In the genomic region with DNA sequence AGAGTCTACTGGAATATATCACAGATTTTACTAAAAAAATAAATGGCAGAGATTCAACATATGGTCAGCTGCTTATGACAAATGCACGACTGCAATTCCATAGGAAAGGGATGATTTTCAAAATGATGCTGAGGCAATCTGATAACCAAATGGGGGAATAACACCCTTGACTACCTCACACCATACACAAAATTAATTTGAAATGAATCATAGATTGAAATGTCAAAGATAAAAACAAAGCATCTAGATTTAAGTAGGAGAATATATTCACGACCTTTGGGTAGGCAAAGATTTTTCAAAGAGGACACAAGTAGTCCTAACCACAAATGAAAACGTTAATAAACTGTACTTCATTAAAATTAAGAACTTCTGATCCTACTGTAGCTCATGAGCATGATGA, we compare ENCODE assay signal across 21 cellular contexts. TPM values are rescaled to one million over a fixed set of nuclear protein-coding genes. Genes with fewer than 3 reads are reported as not detected.
DNase-seq lines count a peak whose midpoint lies in the region; ATAC-seq and TF ChIP-seq lines count a peak whose summit lies in the region.
"Had no signal": no experiment of that assay in that cellular context is flagged by ENCODE, and none has a peak within 500 bp of the region (broad histone marks: within the 10 kb centered on the region; RNA-seq: fewer than 3 reads in every experiment).

No MANE protein-coding gene starts in this region.

- H3K36me3 Mint-ChIP-seq in activated T-cell treated with anti-CD3 and anti-CD28 coated beads, Interleukin-2, amount 50 U/mL, for 72 hours (ENCODE audit: insufficient read depth in 2 of 2), result peaks cover 0 to 6% of the 10 kb centered on the region in 2 donors
- H3K36me3 Mint-ChIP-seq in CD8-positive, alpha-beta T cell, result peaks cover 47% of the 10 kb centered on the region
- H3K36me3 Mint-ChIP-seq in naive thymus-derived CD4-positive, alpha-beta T cell, result peaks cover 8 to 52% (median 29%) of the 10 kb centered on the region in 5 donors

- H3K9me3 ChIP-seq in CD8-positive, alpha-beta T cell (ENCODE audit: low read length), result no peaks in the 10 kb centered on the region
- H3K9me3 ChIP-seq in naive thymus-derived CD4-positive, alpha-beta T cell (ENCODE audit: control insufficient read depth in 2 of 3, low read length in 3 of 3), result no peaks in the 10 kb centered on the region
- H3K9me3 ChIP-seq: HAP-1 had no signal

- no peak for DNase-seq in activated T-cell treated with anti-CD3 and anti-CD28 coated beads, Interleukin-2, amount 50 U/mL, for 72 hours
- no peak for DNase-seq in activated T-cell treated with anti-CD3 and anti-CD28 coated beads, Interleukin-2, amount 50 U/mL, for 1 hour
- DNase-seq in CD8-positive, alpha-beta T cell, result no peak
- no peak for DNase-seq in naive thymus-derived CD4-positive, alpha-beta T cell
- no peak for DNase-seq in GM19240 (ENCODE audit: insufficient read length, low spot score)
- DNase-seq in GM03348 (ENCODE audit: low spot score), result no peak
- DNase-seq: C1 segment of cervical spinal cord, GOT3, HFFc6, NCI-H1048, NCI-H1417, NCI-H1694, NCI-H2029 treated with DMSO at 0.1 percent for 48 hours, NCI-H69, SHP77 had no signal

- H3K4me3 Mint-ChIP-seq in activated T-cell treated with anti-CD3 and anti-CD28 coated beads, Interleukin-2, amount 50 U/mL, for 72 hours, result peak overlapping the region in 1 of 2 donors; percentile 60
- H3K4me3 Mint-ChIP-seq in CD8-positive, alpha-beta T cell, result no peak overlapping the region
- H3K4me3 Mint-ChIP-seq in naive thymus-derived CD4-positive, alpha-beta T cell, result peak overlapping the region in 2 of 10 donors; percentile 24 to 36
- H3K4me3 Mint-ChIP-seq: HFFc6, IgD-negative memory B cell had no signal

- intact Hi-C loops in CD8-positive, alpha-beta T cell (cut with DNase I, micrococcal nuclease), result no loop called here
- intact Hi-C loops in naive thymus-derived CD4-positive, alpha-beta T cell (cut with micrococcal nuclease), result no loop called here

- CTCF ChIA-PET in CD8-positive, alpha-beta T cell (lab: Charles Lee), result no interaction called here
- CTCF ChIA-PET in naive thymus-derived CD4-positive, alpha-beta T cell (lab: Charles Lee), result no interaction called here

- H3K27ac ChIP-seq in CD8-positive, alpha-beta T cell (ENCODE audit: low read depth, low read length), result no peak overlapping the region
- H3K27ac ChIP-seq in naive thymus-derived CD4-positive, alpha-beta T cell (ENCODE audit: low read depth, low read length), result no peak overlapping the region
- H3K27ac ChIP-seq: KMS-11, RWPE1 had no signal

- H3K27ac Mint-ChIP-seq in activated T-cell treated with anti-CD3 and anti-CD28 coated beads, Interleukin-2, amount 50 U/mL, for 72 hours, result peak overlapping the region; percentile 42
- H3K27ac Mint-ChIP-seq in CD8-positive, alpha-beta T cell, result peak overlapping the region; percentile 60
- peak overlapping the region in 6 of 9 donors; percentile 25 to 56 (median 36) for H3K27ac Mint-ChIP-seq in naive thymus-derived CD4-positive, alpha-beta T cell
- H3K27ac Mint-ChIP-seq: HFFc6, IgD-negative memory B cell had no signal

- no peaks in the 10 kb centered on the region for H3K27me3 Mint-ChIP-seq in activated T-cell treated with anti-CD3 and anti-CD28 coated beads, Interleukin-2, amount 50 U/mL, for 72 hours (ENCODE audit: low read depth)
- no peaks in the 10 kb centered on the region for H3K27me3 Mint-ChIP-seq in CD8-positive, alpha-beta T cell (ENCODE audit: low read depth)
- no peaks in the 10 kb centered on the region for H3K27me3 Mint-ChIP-seq in naive thymus-derived CD4-positive, alpha-beta T cell
- H3K27me3 Mint-ChIP-seq: IgD-negative memory B cell had no signal

- no peak overlapping the region for H3K4me3 ChIP-seq in CD8-positive, alpha-beta T cell (ENCODE audit: low read depth, low read length)
- no peak overlapping the region for H3K4me3 ChIP-seq in naive thymus-derived CD4-positive, alpha-beta T cell (ENCODE audit: low read length)
- H3K4me3 ChIP-seq: HAP-1 had no signal

- ATAC-seq in activated T-cell treated with anti-CD3 and anti-CD28 coated beads, Interleukin-2, amount 50 U/mL, for 72 hours (replicated peaks in 1 of 2), result peak in 1 of 2 donors; percentile 47
- no peak for ATAC-seq in CD8-positive, alpha-beta T cell
- no peak for ATAC-seq in naive thymus-derived CD4-positive, alpha-beta T cell
- no peak for ATAC-seq in GM21723 (IDR thresholded peaks at IDR 0.05; ENCODE audit: unreplicated experiment)
- ATAC-seq: Panc1 had no signal

- peaks cover 4% of the 10 kb centered on the region for H3K4me1 ChIP-seq in CD8-positive, alpha-beta T cell (ENCODE audit: insufficient read depth, low read length)
- H3K4me1 ChIP-seq in naive thymus-derived CD4-positive, alpha-beta T cell (ENCODE audit: control insufficient read depth in 2 of 2, insufficient read depth in 2 of 2, low read length in 2 of 2), result peaks cover 0 to 5% of the 10 kb centered on the region in 2 donors
- H3K4me1 ChIP-seq: HAP-1 had no signal

- H3K27me3 ChIP-seq in CD8-positive, alpha-beta T cell (ENCODE audit: insufficient read depth, low read length), result no peaks in the 10 kb centered on the region
- H3K27me3 ChIP-seq in naive thymus-derived CD4-positive, alpha-beta T cell (ENCODE audit: control insufficient read depth in 2 of 2, insufficient read depth in 2 of 2, low read length in 2 of 2), result no peaks in the 10 kb centered on the region

- no peak for TF ChIP-seq CTCF in CD8-positive, alpha-beta T cell (IDR thresholded peaks at IDR 0.05)

- POLR2A ChIA-PET in CD8-positive, alpha-beta T cell (lab: Charles Lee), result no interaction called here
- POLR2A ChIA-PET in naive thymus-derived CD4-positive, alpha-beta T cell (lab: Charles Lee), result interaction anchor here (1.3 to 1.6 kb wide), 3 partner anchors 11 to 72 kb away, joined by 4 to 6 read pairs (median 4); a partner anchor contains a TSS

- no peaks in the 10 kb centered on the region for H3K9me3 Mint-ChIP-seq in activated T-cell treated with anti-CD3 and anti-CD28 coated beads, Interleukin-2, amount 50 U/mL, for 72 hours
- H3K9me3 Mint-ChIP-seq in CD8-positive, alpha-beta T cell, result no peaks in the 10 kb centered on the region
- H3K9me3 Mint-ChIP-seq in naive thymus-derived CD4-positive, alpha-beta T cell, result peaks cover 0 to 2% (median 0%) of the 10 kb centered on the region in 11 donors
- H3K9me3 Mint-ChIP-seq: HFFc6, IgD-negative memory B cell had no signal

- peaks cover 23% of the 10 kb centered on the region for H3K4me1 Mint-ChIP-seq in activated T-cell treated with anti-CD3 and anti-CD28 coated beads, Interleukin-2, amount 50 U/mL, for 72 hours (ENCODE audit: low read depth)
- peaks cover 59% of the 10 kb centered on the region for H3K4me1 Mint-ChIP-seq in CD8-positive, alpha-beta T cell (ENCODE audit: low read depth)
- H3K4me1 Mint-ChIP-seq in naive thymus-derived CD4-positive, alpha-beta T cell, result peaks cover 10 to 78% (median 70%) of the 10 kb centered on the region in 7 donors

- H3K36me3 ChIP-seq in CD8-positive, alpha-beta T cell (ENCODE audit: insufficient read depth, low read length), result peaks cover 4% of the 10 kb centered on the region
- peaks cover 0 to 14% (median 0%) of the 10 kb centered on the region in 3 experiments for H3K36me3 ChIP-seq in naive thymus-derived CD4-positive, alpha-beta T cell (ENCODE audit: control insufficient read depth in 2 of 3, insufficient read depth in 3 of 3, low read length in 3 of 3)
- H3K36me3 ChIP-seq: HAP-1 had no signal

RNA-seq across cellular contexts. Expression of a gene that starts 11.2 kb away (rescaled TPM):
- 10 to 100 TPM; 26.9 to 27.1 TPM for total RNA-seq in activated T-cell treated with anti-CD3 and anti-CD28 coated beads, Interleukin-2, amount 50 U/mL, for 72 hours
- 10 to 100 TPM; 28.3 to 29.1 TPM for total RNA-seq in CD8-positive, alpha-beta T cell
- 10 to 100 TPM; 28.8 to 79.0 (median 49.5) TPM for total RNA-seq in naive thymus-derived CD4-positive, alpha-beta T cell
- polyA plus RNA-seq in naive thymus-derived CD4-positive, alpha-beta T cell, result 10 to 100 TPM; 14.0 TPM

RNA-seq across cellular contexts. Expression of a gene that starts 59.9 kb away (rescaled TPM):
- 10 to 100 TPM; 19.3 to 22.0 TPM for total RNA-seq in activated T-cell treated with anti-CD3 and anti-CD28 coated beads, Interleukin-2, amount 50 U/mL, for 72 hours
- 10 to 100 TPM; 41.5 to 44.0 TPM for total RNA-seq in CD8-positive, alpha-beta T cell
- total RNA-seq in naive thymus-derived CD4-positive, alpha-beta T cell, result 10 to 100 TPM; 24.1 to 32.7 (median 27.1) TPM
- 10 to 100 TPM; 27.6 to 37.3 TPM for polyA plus RNA-seq in naive thymus-derived CD4-positive, alpha-beta T cell
